In the genomic region with DNA sequence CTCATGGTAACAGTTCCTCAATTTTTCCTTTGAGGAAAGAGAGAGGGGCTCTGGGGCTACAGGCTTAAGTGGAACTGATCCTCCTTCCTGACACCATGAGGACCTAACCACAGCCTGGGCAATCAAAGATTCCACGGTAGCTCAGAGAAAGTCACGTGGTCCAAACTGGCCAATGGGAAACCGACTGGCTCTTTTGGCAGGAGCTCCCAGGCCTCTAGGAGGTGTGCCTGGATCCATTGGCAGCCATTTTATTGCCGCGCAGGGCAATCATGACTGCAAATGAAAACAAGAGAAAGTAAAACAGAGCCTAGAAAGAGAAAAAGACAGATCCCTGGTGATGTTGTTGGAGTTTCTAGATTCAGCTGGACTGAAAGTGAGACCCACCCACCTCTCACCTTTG, we compare ENCODE assay signal across 29 cellular contexts. TPM values are rescaled to one million over a fixed set of nuclear protein-coding genes. Genes with fewer than 3 reads are reported as not detected.
DNase-seq lines count a peak whose midpoint lies in the region; ATAC-seq, FAIRE-seq and TF ChIP-seq lines count a peak whose summit lies in the region.
"Had no signal": no experiment of that assay in that cellular context is flagged by ENCODE, and none has a peak within 500 bp of the region (broad histone marks: within the 10 kb centered on the region; RNA-seq: fewer than 3 reads in every experiment).

No MANE protein-coding gene starts in this region.

- CTCF ChIA-PET in HepG2 (lab: Yijun Ruan, JAX; ENCODE audit: low intra/inter-chr PET ratio, low total read pairs) (no interaction called here), WTC11 (lab: Charles Lee) (interaction anchor here (0.9 to 1.8 kb wide), 5 partner anchors 18 to 264 kb away, joined by 3 to 6 read pairs (median 3); no protein-coding TSS in a partner anchor)

- in situ Hi-C loops in HepG2 (cut with HindIII; ENCODE audit: extremely low pct_ligation_motif_present, low pct_unique_long_range_greater_than_20kb), result no loop called here

- FAIRE-seq in HepG2 (lab: Jason Lieb, UNC), result no peak
- FAIRE-seq: A204.1, astrocyte, GM12892 had no signal

- H3K9me3 Mint-ChIP-seq in WTC11, result peaks cover 7% of the 10 kb centered on the region; the same call in 1 of the 2 replicates
- H3K9me3 Mint-ChIP-seq: activated naive CD8-positive, alpha-beta T cell treated with anti-CD3 and anti-CD28 coated beads for 36 hours had no signal

- no peak overlapping the region for H2AFZ ChIP-seq in HepG2 (ENCODE audit: low read length)

- H3K27ac Mint-ChIP-seq in WTC11, result no peak overlapping the region
- H3K27ac Mint-ChIP-seq: activated naive CD8-positive, alpha-beta T cell treated with anti-CD3 and anti-CD28 coated beads for 36 hours; T-helper 17 cell had no signal

- H4K20me1 ChIP-seq in HepG2 (ENCODE audit: insufficient read depth, low read length), result no peaks in the 10 kb centered on the region

- POLR2A ChIA-PET in HepG2 (lab: Yijun Ruan, JAX), result no interaction called here
- POLR2A ChIA-PET in WTC11 (lab: Charles Lee), result interaction anchor here (0.5 kb wide), 1 partner anchor 13 kb away, joined by 6 read pairs; no protein-coding TSS in a partner anchor

- peaks cover 12% of the 10 kb centered on the region for H3K4me1 Mint-ChIP-seq in WTC11

- H3K36me3 Mint-ChIP-seq in WTC11, result no peaks in the 10 kb centered on the region
- H3K36me3 Mint-ChIP-seq: activated naive CD8-positive, alpha-beta T cell treated with anti-CD3 and anti-CD28 coated beads for 36 hours had no signal

- intact Hi-C loops in HepG2 (cut with micrococcal nuclease; ENCODE audit: unreplicated experiment), result no loop called here
- intact Hi-C loops in right lobe of liver (cut with DNase I), result no loop called here
- intact Hi-C loops in aorta (cut with DNase I), result no loop called here
- intact Hi-C loops in prostate gland (cut with DNase I), result no loop called here

- BruUV-seq in HepG2 (replicated peaks; lab: Mats Ljungman, UMichigan), result no TSS peak

- DNase-seq in HepG2 (ENCODE audit: low spot score), result no peak
- no peak for DNase-seq in right lobe of liver
- peak; percentile 9 for DNase-seq in NCI-H69 (lab: John Stamatoyannopoulos, UW)
- no peak for DNase-seq in WTC11 (ENCODE audit: low spot score)
- DNase-seq in aorta, result no peak
- no peak for DNase-seq in NCI-H526 treated with DMSO at 0.1 percent for 48 hours (lab: John Stamatoyannopoulos, UW)
- no peak for DNase-seq in prostate gland (ENCODE audit: low spot score)
- DNase-seq: activated CD8-positive, alpha-beta memory T cell treated with anti-CD3 and anti-CD28 coated beads, Interleukin-2, amount 50 U/mL, for 48 hours; activated naive CD8-positive, alpha-beta T cell treated with anti-CD3 and anti-CD28 coated beads for 36 hours; central memory CD4-positive, alpha-beta T cell; COR-L47; DMS79; mammary epithelial cell; NCI-H1105; NCI-H2029 treated with DMSO at 0.1 percent for 48 hours; NCI-H345; NK-92 treated with Interleukin-12 subunit alpha and Interleukin-12 subunit beta, amount 100 ng/mL, for 24 hours; stimulated activated CD8-positive, alpha-beta memory T cell treated with anti-CD3 and anti-CD28 coated beads, Interleukin-4, amount 100 ng/mL, for 48 hours; T-helper 17 cell; upper lobe of right lung had no signal

- no peak for TF ChIP-seq RAD21 in HepG2 (CRISPR knock-in tag; IDR thresholded peaks at IDR 0.05)

- H3K4me3 Mint-ChIP-seq in WTC11, result no peak overlapping the region
- H3K4me3 Mint-ChIP-seq: activated naive CD8-positive, alpha-beta T cell treated with anti-CD3 and anti-CD28 coated beads for 36 hours; T-helper 17 cell had no signal

- WGBS in HepG2 (ENCODE audit: low lambda C conversion rate), result 41% methylated on average over 5 of the region's 5 CpGs
- WGBS in right lobe of liver (ENCODE audit: insufficient coverage, low coverage, low lambda C conversion rate, missing lambda C conversion rate), result 94% methylated on average over 3 of the region's 5 CpGs
- 70 to 75% methylated on average over 5 of the region's 5 CpGs for WGBS in aorta, 2 donors
- WGBS in prostate gland, result 80% methylated on average over 5 of the region's 5 CpGs

- no peak overlapping the region for H3K9ac ChIP-seq in HepG2 (ENCODE audit: insufficient read depth, low read depth, low read length)

- no peak overlapping the region for H3K27ac ChIP-seq in HepG2 (ENCODE audit: extremely low read length, insufficient read depth, low read length)
- no peak overlapping the region for H3K27ac ChIP-seq in right lobe of liver
- no peak overlapping the region for H3K27ac ChIP-seq in aorta (ENCODE audit: low read depth in 1 of 2, low read length in 2 of 2)
- no peak overlapping the region for H3K27ac ChIP-seq in prostate gland
- H3K27ac ChIP-seq: neutrophil, SK-N-MC, upper lobe of right lung, VCaP had no signal

- H3K27me3 Mint-ChIP-seq in WTC11 (ENCODE audit: low read depth), result peaks cover 8% of the 10 kb centered on the region; the same call in 1 of the 2 replicates

- no peak overlapping the region for H3K4me2 ChIP-seq in HepG2 (ENCODE audit: low read depth, low read length)

- H3K36me3 ChIP-seq in HepG2 (replicated peaks in 1 of 2; ENCODE audit: control insufficient read depth in 1 of 2, insufficient read depth in 2 of 2, low read length in 2 of 2), result no peaks in the 10 kb centered on the region
- no peaks in the 10 kb centered on the region for H3K36me3 ChIP-seq in right lobe of liver
- no peaks in the 10 kb centered on the region for H3K36me3 ChIP-seq in aorta (ENCODE audit: control insufficient read depth in 1 of 2, insufficient read depth in 2 of 2, low read length in 1 of 2)
- no peaks in the 10 kb centered on the region for H3K36me3 ChIP-seq in prostate gland
- H3K36me3 ChIP-seq: HAP-1, neutrophil, upper lobe of right lung had no signal

- no peak overlapping the region for H3K4me3 ChIP-seq in HepG2 (replicated peaks in 1 of 3; ENCODE audit: insufficient read depth in 1 of 3, low read depth in 2 of 3, low read length in 3 of 3)
- H3K4me3 ChIP-seq in right lobe of liver, result no peak overlapping the region
- H3K4me3 ChIP-seq in aorta (ENCODE audit: low read length in 2 of 2), result no peak overlapping the region
- H3K4me3 ChIP-seq in prostate gland, result no peak overlapping the region
- H3K4me3 ChIP-seq: HAP-1, SK-N-MC, upper lobe of right lung had no signal

- TF ChIP-seq POLR2A in HepG2 (IDR thresholded peaks at IDR 0.05; ENCODE audit: insufficient read depth in 1 of 2, low read depth in 2 of 2, low read length in 2 of 2), result no peak
- TF ChIP-seq POLR2A in right lobe of liver (IDR thresholded peaks at IDR 0.05), result no peak
- TF ChIP-seq POLR2A in prostate gland (IDR thresholded peaks at IDR 0.05), result no peak

- no peak for TF ChIP-seq CTCF in HepG2 (CRISPR knock-in tag; IDR thresholded peaks at IDR 0.05)
- TF ChIP-seq CTCF in right lobe of liver (IDR thresholded peaks at IDR 0.05), result no peak
- TF ChIP-seq CTCF in WTC11 (IDR thresholded peaks at IDR 0.05), result no peak
- TF ChIP-seq CTCF in prostate gland (IDR thresholded peaks at IDR 0.05), result no peak

- H3K27me3 ChIP-seq in HepG2 (ENCODE audit: control insufficient read depth in 1 of 2, insufficient read depth in 2 of 2, low read length in 2 of 2) (peaks cover 0 to 12% of the 10 kb centered on the region in 2 experiments; a peak in 1 of 5 replicates), right lobe of liver (no peaks in the 10 kb centered on the region), aorta (ENCODE audit: control insufficient read depth in 1 of 2, insufficient read depth in 2 of 2, low read length in 1 of 2) (no peaks in the 10 kb centered on the region), prostate gland (replicated peaks; ENCODE audit: insufficient read depth) (no peaks in the 10 kb centered on the region)

- H3K4me1 ChIP-seq in HepG2 (ENCODE audit: insufficient read depth, low read length), result no peaks in the 10 kb centered on the region
- no peaks in the 10 kb centered on the region for H3K4me1 ChIP-seq in right lobe of liver
- H3K4me1 ChIP-seq in aorta (ENCODE audit: control insufficient read depth in 1 of 2, insufficient read depth in 2 of 2, low read length in 2 of 2), result no peaks in the 10 kb centered on the region
- H3K4me1 ChIP-seq in prostate gland (replicated peaks), result no peaks in the 10 kb centered on the region
- H3K4me1 ChIP-seq: HAP-1, upper lobe of right lung had no signal

- no peaks in the 10 kb centered on the region for H3K79me2 ChIP-seq in HepG2 (ENCODE audit: insufficient read depth, low read length)

- no peaks in the 10 kb centered on the region for H3K9me3 ChIP-seq in HepG2 (ENCODE audit: low read length)
- no peaks in the 10 kb centered on the region for H3K9me3 ChIP-seq in right lobe of liver
- no peaks in the 10 kb centered on the region for H3K9me3 ChIP-seq in aorta (ENCODE audit: control insufficient read depth, low read length)
- H3K9me3 ChIP-seq in prostate gland, result no peaks in the 10 kb centered on the region
- H3K9me3 ChIP-seq: HAP-1, neutrophil, upper lobe of right lung had no signal

- ATAC-seq in HepG2 (no peak), right lobe of liver (no peak), WTC11 (0 out of 2 replicates have a peak, but pooled peaks have one; percentile 32), aorta (ENCODE audit: low FRiP score) (no peak), GM19397 (IDR thresholded peaks at IDR 0.05; ENCODE audit: unreplicated experiment) (no peak)
- ATAC-seq: Panc1, T-helper 17 cell, upper lobe of right lung had no signal

- TF ChIP-seq EP300 in HepG2 (IDR thresholded peaks at IDR 0.05; ENCODE audit: low read depth in 2 of 2, low read length in 2 of 2) (no peak), HepG2 (CRISPR knock-in tag; IDR thresholded peaks at IDR 0.05; ENCODE audit: borderline replicate concordance) (no peak)

RNA-seq across cellular contexts. Expression of a gene that starts 27.3 kb away (rescaled TPM):
- 0.04 TPM in 1 of 2 replicates, not detected in the other for total RNA-seq in HepG2 (2016; rRNA removed; fragmentation: Illumina TruSeq; extraction: Trizol)
- total RNA-seq in HepG2 (2016; cell fraction: cytosol; rRNA removed; fragmentation: Illumina TruSeq; extraction: Trizol; ENCODE audit: low read depth), result not detected in 2 replicates
- total RNA-seq in HepG2 (2016; cell fraction: insoluble cytoplasmic fraction; rRNA removed; fragmentation: Illumina TruSeq; extraction: Trizol), result 0.06 TPM in 1 of 2 replicates, not detected in the other
- total RNA-seq in HepG2 (2016; cell fraction: membrane; rRNA removed; fragmentation: Illumina TruSeq; extraction: Trizol), result 0.06 TPM in 1 of 2 replicates, not detected in the other
- total RNA-seq in HepG2 (2016; cell fraction: nucleus; rRNA removed; fragmentation: Illumina TruSeq; extraction: Trizol), result 0.09 TPM in 1 of 2 replicates, not detected in the other
- 0.04 TPM in 2 replicates for polyA plus RNA-seq in HepG2 (2011; rRNA removed)
- 0.03 and 0.04 TPM in 2 replicates for polyA plus RNA-seq in HepG2 (2011; cell fraction: cytosol; rRNA removed)
- polyA plus RNA-seq in HepG2 (2011; cell fraction: nucleus; rRNA removed), result 0.05 TPM in 2 replicates
- polyA plus RNA-seq in HepG2 (2012), result 0.13 and 0.28 TPM in 2 replicates
- polyA plus RNA-seq in HepG2 (2016; cell fraction: cytosol; fragmentation: Illumina TruSeq; extraction: Trizol; ENCODE audit: low read depth), result 0.03 TPM in 1 of 2 replicates, not detected in the other
- not detected in 2 replicates for polyA plus RNA-seq in HepG2 (2016; cell fraction: insoluble cytoplasmic fraction; fragmentation: Illumina TruSeq; extraction: Trizol; ENCODE audit: low read depth)
- not detected in 2 replicates for polyA plus RNA-seq in HepG2 (2016; cell fraction: membrane; fragmentation: Illumina TruSeq; extraction: Trizol; ENCODE audit: low read depth)
- polyA plus RNA-seq in HepG2 (2016; cell fraction: nucleus; fragmentation: Illumina TruSeq; extraction: Trizol; ENCODE audit: insufficient read depth, low read depth), result not detected in 2 replicates
- polyA minus RNA-seq in HepG2 (2011; rRNA and poly(A)+ RNA removed; ENCODE audit: low replicate concordance), result 0.05 TPM in 1 of 2 replicates, not detected in the other
- not detected in 2 replicates for polyA minus RNA-seq in HepG2 (2011; cell fraction: cytosol; rRNA and poly(A)+ RNA removed)
- not detected in 2 replicates for polyA minus RNA-seq in HepG2 (2011; cell fraction: nucleus; rRNA and poly(A)+ RNA removed)
- total RNA-seq in right lobe of liver, result under 1 TPM in 3 of 6 experiments, not detected in 3; 0.07 to 0.38 (median 0.12) TPM
- 7.1 to 8.1 TPM (median 8.0 TPM) in 3 replicates for total RNA-seq in WTC11 (2021)
- total RNA-seq in aorta, result 1 to 10 TPM; 1.5 to 2.6 TPM
- polyA plus RNA-seq in aorta, result under 1 TPM; 0.36 to 0.63 TPM
- 1 to 10 TPM; 1.4 to 3.6 TPM for total RNA-seq in prostate gland
